20 cellular contexts compared by ENCODE assay signal in the genomic region with DNA sequence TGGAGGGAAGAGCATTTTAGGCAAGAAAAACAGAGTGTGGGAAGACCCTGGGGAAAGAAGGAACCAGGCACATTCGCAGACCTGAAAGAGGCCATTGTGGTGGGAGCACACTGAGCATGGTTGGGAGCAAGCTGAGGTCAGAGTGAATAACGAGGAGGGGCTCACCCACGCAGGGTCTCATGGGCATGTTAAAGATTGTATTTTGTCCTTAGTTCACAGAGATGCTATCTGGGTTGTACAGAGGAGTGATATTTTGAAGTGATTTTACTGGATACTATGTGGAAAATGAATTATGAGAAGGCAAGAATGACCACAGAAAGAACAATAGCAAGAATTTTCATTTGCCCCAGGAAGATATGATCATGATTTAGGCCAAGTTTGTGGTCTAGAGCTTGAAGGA.
"Had no signal": no experiment of that assay in that cellular context is flagged by ENCODE, and none has a peak within 500 bp of the region (broad histone marks: within the 10 kb centered on the region; RNA-seq: fewer than 3 reads in every experiment).

No MANE protein-coding gene starts in this region.

- H3K4me3 ChIP-seq: left ventricle myocardium inferior, ovary, sigmoid colon, SJSA1, stomach, testis, upper lobe of right lung had no signal

- H3K9me3 ChIP-seq: ovary, sigmoid colon, SJSA1, stomach, testis, upper lobe of right lung had no signal

- H3K27ac ChIP-seq: left ventricle myocardium inferior, ovary, sigmoid colon, SJSA1, stomach, testis, upper lobe of right lung, VCaP had no signal

- DNase-seq: activated CD4-positive, alpha-beta T cell treated with anti-CD3 and anti-CD28 coated beads for 1 hour; activated CD4-positive, alpha-beta T cell treated with anti-CD3 and anti-CD28 coated beads, Interleukin-2, amount 50 U/mL, for 48 hours; activated naive CD4-positive, alpha-beta T cell treated with anti-CD3 and anti-CD28 coated beads, Interleukin-2, amount 10 ng/mL, durations not matched to agents 7 days and 5 days; activated T-cell treated with anti-CD3 and anti-CD28 coated beads, Interleukin-2, amount 50 U/mL, for 24 hours; dermis blood vessel endothelial cell; effector memory CD8-positive, alpha-beta T cell; islet precursor cell; left ventricle myocardium inferior; nephron progenitor cell; ovary; sigmoid colon; stimulated activated CD4-positive, alpha-beta T cell treated with anti-CD3 and anti-CD28 coated beads, Interleukin-12 subunit alpha, Interleukin-12 subunit beta, amount 100 ng/mL, for 4 hours; stimulated activated CD4-positive, alpha-beta T cell treated with anti-CD3 and anti-CD28 coated beads, Interleukin-2, amount 100 ng/mL, for 24 hours; stomach; T-cell; T1000; testis; upper lobe of right lung had no signal

- H3K27me3 ChIP-seq: ovary, sigmoid colon, SJSA1, stomach, testis, upper lobe of right lung had no signal

- H3K27me3 Mint-ChIP-seq: activated naive CD4-positive, alpha-beta T cell treated with anti-CD3 and anti-CD28 coated beads, Interleukin-2, amount 10 ng/mL, durations not matched to agents 7 days and 5 days had no signal

- H3K36me3 ChIP-seq: left ventricle myocardium inferior, ovary, sigmoid colon, SJSA1, stomach, upper lobe of right lung had no signal

- H3K4me1 ChIP-seq: left ventricle myocardium inferior, sigmoid colon, SJSA1, stomach, testis, upper lobe of right lung had no signal

- H3K4me1 Mint-ChIP-seq: activated naive CD4-positive, alpha-beta T cell treated with anti-CD3 and anti-CD28 coated beads, Interleukin-2, amount 10 ng/mL, durations not matched to agents 7 days and 5 days; T-cell had no signal

- H3K4me3 Mint-ChIP-seq: activated naive CD4-positive, alpha-beta T cell treated with anti-CD3 and anti-CD28 coated beads, Interleukin-2, amount 10 ng/mL, durations not matched to agents 7 days and 5 days; activated T-cell treated with anti-CD3 and anti-CD28 coated beads, Interleukin-2, amount 50 U/mL, for 24 hours; effector memory CD8-positive, alpha-beta T cell; nephron progenitor cell; T-cell had no signal

- H3K36me3 Mint-ChIP-seq: activated naive CD4-positive, alpha-beta T cell treated with anti-CD3 and anti-CD28 coated beads, Interleukin-2, amount 10 ng/mL, durations not matched to agents 7 days and 5 days; T-cell had no signal

- H3K27ac Mint-ChIP-seq: activated naive CD4-positive, alpha-beta T cell treated with anti-CD3 and anti-CD28 coated beads, Interleukin-2, amount 10 ng/mL, durations not matched to agents 7 days and 5 days; activated T-cell treated with anti-CD3 and anti-CD28 coated beads, Interleukin-2, amount 50 U/mL, for 24 hours; effector memory CD8-positive, alpha-beta T cell; nephron progenitor cell; T-cell had no signal

- H3K9me3 Mint-ChIP-seq: activated naive CD4-positive, alpha-beta T cell treated with anti-CD3 and anti-CD28 coated beads, Interleukin-2, amount 10 ng/mL, durations not matched to agents 7 days and 5 days had no signal
